1 cellular context compared by ENCODE assay signal in genomic region chr14:35285168-35285990, GRCh38.
TF ChIP-seq lines count a peak whose summit lies in the region.

No MANE protein-coding gene starts in this region.

TF ChIP-seq in WTC11, 78 proteins besides CTCF, POLR2A, EP300 and RAD21 (continued from another document):
- TF ChIP-seq ARID4B (CRISPR knock-in tag; IDR thresholded peaks at IDR 0.05; ENCODE audit: borderline replicate concordance) (no peak), ERG (CRISPR knock-in tag; IDR thresholded peaks at IDR 0.05) (no peak), ZNF425 (CRISPR knock-in tag; conservative IDR thresholded peaks at IDR 0.05) (no peak), IRF1 (CRISPR knock-in tag; IDR thresholded peaks at IDR 0.05) (no peak)
